In the genomic region with DNA sequence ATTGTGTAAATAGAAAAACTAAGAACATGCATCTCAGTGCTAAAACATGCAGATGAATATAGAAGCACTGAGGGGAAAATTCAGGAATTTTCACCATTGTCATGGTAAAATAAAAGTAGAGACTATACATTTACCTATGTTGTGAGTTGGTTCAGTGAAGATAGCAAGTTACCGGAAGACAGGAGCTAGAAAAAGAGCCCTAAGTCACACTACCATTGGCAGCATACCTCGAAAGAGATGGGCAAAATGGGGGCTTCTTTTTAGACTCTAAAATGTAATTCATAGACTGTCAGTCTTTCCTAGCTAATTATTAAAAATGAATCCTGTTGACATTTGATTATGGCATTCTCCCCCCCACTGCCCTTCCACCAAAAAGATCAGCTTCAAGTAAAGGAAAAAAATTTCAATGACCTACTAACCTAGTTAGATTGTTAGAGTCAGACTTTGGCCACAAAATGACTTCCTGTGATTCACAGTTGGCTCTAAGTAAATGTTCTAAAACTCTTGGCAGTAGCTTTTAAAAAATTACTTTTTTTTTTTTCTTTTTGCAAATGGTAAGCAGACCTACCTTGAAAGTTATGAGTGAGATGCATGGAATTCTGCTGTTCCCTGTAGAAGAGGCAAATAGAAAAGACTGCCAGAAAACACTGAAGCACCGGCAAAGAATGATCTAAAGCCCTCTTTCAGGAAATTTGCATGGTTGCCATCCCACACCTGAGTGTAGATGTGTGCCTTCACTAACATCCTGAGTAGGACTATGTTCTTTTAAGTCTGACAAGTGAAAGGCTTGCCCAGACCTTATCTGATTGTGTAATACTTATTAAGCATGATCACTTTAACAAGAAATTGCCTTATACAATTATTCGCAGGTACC, we compare ENCODE assay signal across 9 cellular contexts. TPM values are rescaled to one million over a fixed set of nuclear protein-coding genes. Genes with fewer than 3 reads are reported as not detected.
DNase-seq lines count a peak whose midpoint lies in the region; ATAC-seq, FAIRE-seq and TF ChIP-seq lines count a peak whose summit lies in the region.
"Had no signal": no experiment of that assay in that cellular context is flagged by ENCODE, and none has a peak within 500 bp of the region (broad histone marks: within the 10 kb centered on the region; RNA-seq: fewer than 3 reads in every experiment).

No MANE protein-coding gene starts in this region.

- FAIRE-seq in H54 (lab: Jason Lieb, UNC), result peak; percentile 80
- FAIRE-seq: islet of Langerhans had no signal

- H3K27me3 Mint-ChIP-seq in activated CD4-positive, alpha-beta memory T cell treated with anti-CD3 and anti-CD28 coated beads, Interleukin-2, amount 10 ng/mL, durations not matched to agents 7 days and 5 days, result peaks cover 3% of the 10 kb centered on the region

- CTCF ChIA-PET in activated CD4-positive, alpha-beta memory T cell treated with anti-CD3 and anti-CD28 coated beads, Interleukin-2, amount 10 ng/mL, durations not matched to agents 7 days and 5 days (lab: Charles Lee), result no interaction called here

- H3K9me3 Mint-ChIP-seq in activated CD4-positive, alpha-beta memory T cell treated with anti-CD3 and anti-CD28 coated beads, Interleukin-2, amount 10 ng/mL, durations not matched to agents 7 days and 5 days, result no peaks in the 10 kb centered on the region

- no peak for DNase-seq in H54 (ENCODE audit: insufficient read length, low spot score)
- no peak for DNase-seq in activated CD4-positive, alpha-beta memory T cell treated with anti-CD3 and anti-CD28 coated beads, Interleukin-2, amount 10 ng/mL, durations not matched to agents 7 days and 5 days
- peak; percentile 74 for DNase-seq in fibroblast of peridontal ligament (ENCODE audit: extremely low read depth)
- peak; percentile 35 for DNase-seq in skeletal muscle cell (ENCODE audit: low read depth)
- DNase-seq in LoVo (ENCODE audit: low spot score), result no peak
- DNase-seq in COLO829 (ENCODE audit: low spot score), result no peak
- DNase-seq: NCI-H1417 had no signal

- no peak for TF ChIP-seq POLR2A in H54 (IDR thresholded peaks at IDR 0.05; ENCODE audit: low read depth, low read length)

- no peaks in the 10 kb centered on the region for H3K36me3 Mint-ChIP-seq in activated CD4-positive, alpha-beta memory T cell treated with anti-CD3 and anti-CD28 coated beads, Interleukin-2, amount 10 ng/mL, durations not matched to agents 7 days and 5 days (ENCODE audit: low read depth)

- no peak for ATAC-seq in HG03039 (IDR thresholded peaks at IDR 0.05; ENCODE audit: unreplicated experiment)

- H3K4me1 Mint-ChIP-seq in activated CD4-positive, alpha-beta memory T cell treated with anti-CD3 and anti-CD28 coated beads, Interleukin-2, amount 10 ng/mL, durations not matched to agents 7 days and 5 days, result peaks cover 19% of the 10 kb centered on the region

- POLR2A ChIA-PET in activated CD4-positive, alpha-beta memory T cell treated with anti-CD3 and anti-CD28 coated beads, Interleukin-2, amount 10 ng/mL, durations not matched to agents 7 days and 5 days (lab: Charles Lee), result interaction anchor here (0.6 to 1.3 kb wide), 3 partner anchors 20 to 110 kb away, joined by 3 read pairs; no protein-coding TSS in a partner anchor

- no peak overlapping the region for H3K4me3 Mint-ChIP-seq in activated CD4-positive, alpha-beta memory T cell treated with anti-CD3 and anti-CD28 coated beads, Interleukin-2, amount 10 ng/mL, durations not matched to agents 7 days and 5 days

- peak overlapping the region; percentile 70 for H3K27ac Mint-ChIP-seq in activated CD4-positive, alpha-beta memory T cell treated with anti-CD3 and anti-CD28 coated beads, Interleukin-2, amount 10 ng/mL, durations not matched to agents 7 days and 5 days

- no peak overlapping the region for H3K4me3 ChIP-seq in skeletal muscle cell (ENCODE audit: low read depth, low read length)

RNA-seq across cellular contexts. Expression of a gene that starts 26.4 kb away (rescaled TPM):
- total RNA-seq in activated CD4-positive, alpha-beta memory T cell treated with anti-CD3 and anti-CD28 coated beads, Interleukin-2, amount 10 ng/mL, durations not matched to agents 7 days and 5 days, result not detected

Comparison
In these comparisons a context has a peak if more than half of its experiments do, and no peak if none do; other contexts are left out.
1. DNase-seq: peak in fibroblast of peridontal ligament (single experiment) and skeletal muscle cell (single experiment); none in H54 (single experiment), activated CD4-positive, alpha-beta memory T cell treated with anti-CD3 and anti-CD28 coated beads, Interleukin-2, amount 10 ng/mL, durations not matched to agents 7 days and 5 days (single experiment), LoVo (single experiment) and COLO829 (single experiment).